Comparison of ENCODE assay signal across 8 cellular contexts in the genomic region with DNA sequence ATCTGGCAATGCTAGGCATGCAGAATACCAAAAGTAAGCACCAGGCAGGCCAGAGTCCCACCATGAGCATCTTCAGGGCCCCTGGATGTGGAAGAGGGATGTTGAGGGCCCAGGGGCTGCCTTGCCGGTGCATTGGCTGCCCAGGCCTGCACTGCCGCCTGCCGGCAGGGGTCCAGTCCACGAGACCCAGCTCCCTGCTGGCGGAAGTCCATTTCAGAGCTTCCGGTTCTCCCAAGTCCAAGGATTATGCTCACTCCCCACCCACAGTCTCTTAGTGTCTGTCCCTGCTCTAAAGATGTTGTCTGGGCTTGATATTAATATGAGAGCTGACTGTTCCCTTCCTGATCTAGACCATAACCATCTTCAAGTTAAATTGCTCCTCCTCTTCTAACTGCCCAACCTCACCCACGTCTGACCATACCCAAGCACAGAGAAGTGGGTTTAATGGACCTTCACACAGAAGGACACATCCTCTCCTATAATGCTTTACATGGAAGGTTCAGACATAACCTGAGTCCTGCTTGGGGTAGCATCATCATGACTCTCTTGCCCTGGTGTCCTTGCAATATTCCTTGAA.
DNase-seq lines count a peak whose midpoint lies in the region; TF ChIP-seq lines count a peak whose summit lies in the region.

No MANE protein-coding gene starts in this region.

- no peaks in the 10 kb centered on the region for H3K9me3 Mint-ChIP-seq in CD4-positive, alpha-beta memory T cell

- H3K4me3 ChIP-seq in BE2C (ENCODE audit: low read depth, low read length) (no peak overlapping the region), MG63 (no peak overlapping the region)
- H3K4me3 ChIP-seq in CD4-positive, alpha-beta memory T cell (ENCODE audit: low read length in 2 of 2), result no peak overlapping the region

- H3K9me3 ChIP-seq in BE2C, result no peaks in the 10 kb centered on the region
- H3K9me3 ChIP-seq in MG63, result no peaks in the 10 kb centered on the region
- H3K9me3 ChIP-seq in CD4-positive, alpha-beta memory T cell (ENCODE audit: control insufficient read depth in 1 of 2, low read length in 2 of 2), result no peaks in the 10 kb centered on the region

- H3K36me3 ChIP-seq in BE2C (no peaks in the 10 kb centered on the region), MG63 (no peaks in the 10 kb centered on the region)
- H3K36me3 ChIP-seq in CD4-positive, alpha-beta memory T cell (ENCODE audit: insufficient read depth, low read length), result no peaks in the 10 kb centered on the region

- peak; percentile 82 for DNase-seq in BE2C
- peak; percentile 19 for DNase-seq in MG63
- DNase-seq in caudate nucleus (lab: John Stamatoyannopoulos, UW), result peak in 32 of 61 donors; percentile 1 to 63 (median 18)
- peak; percentile 39 to 41 for DNase-seq in lung microvascular endothelial cell (ENCODE audit: low read depth in 2 of 2)
- DNase-seq in CD4-positive, alpha-beta memory T cell, result no peak
- no peak for DNase-seq in OCI-M2 (lab: John Stamatoyannopoulos, UW; ENCODE audit: unreplicated experiment)
- no peak for DNase-seq in NOMO-1 (lab: John Stamatoyannopoulos, UW; ENCODE audit: unreplicated experiment in 2 of 2)
- no peak for DNase-seq in stimulated activated naive CD4-positive, alpha-beta T cell (lab: John Stamatoyannopoulos, UW)

- H3K27ac Mint-ChIP-seq in CD4-positive, alpha-beta memory T cell, result no peak overlapping the region

- peaks cover 5% of the 10 kb centered on the region; the same call in 1 of the 2 replicates for H3K4me1 ChIP-seq in BE2C
- no peaks in the 10 kb centered on the region for H3K4me1 ChIP-seq in CD4-positive, alpha-beta memory T cell (ENCODE audit: insufficient read depth, low read length)

- CTCF ChIA-PET in CD4-positive, alpha-beta memory T cell (lab: Charles Lee; ENCODE audit: partially characterized antibody), result no interaction called here

- H3K4me3 Mint-ChIP-seq in CD4-positive, alpha-beta memory T cell, result no peak overlapping the region

- intact Hi-C loops in CD4-positive, alpha-beta memory T cell (cut with micrococcal nuclease), result no loop called here

- POLR2A ChIA-PET in CD4-positive, alpha-beta memory T cell (lab: Charles Lee; ENCODE audit: partially characterized antibody), result interaction anchor here (1.5 kb wide), 1 partner anchor 11 kb away, joined by 3 read pairs; no protein-coding TSS in a partner anchor

- no peaks in the 10 kb centered on the region for H3K27me3 Mint-ChIP-seq in CD4-positive, alpha-beta memory T cell

- H3K27ac ChIP-seq in caudate nucleus (ENCODE audit: low read depth, low read length), result no peak overlapping the region
- no peak overlapping the region for H3K27ac ChIP-seq in CD4-positive, alpha-beta memory T cell (ENCODE audit: low read depth, low read length)

- no peaks in the 10 kb centered on the region for H3K36me3 Mint-ChIP-seq in CD4-positive, alpha-beta memory T cell

- TF ChIP-seq CTCF in BE2C (IDR thresholded peaks at IDR 0.05; ENCODE audit: low read depth, low read length), result peak; percentile 95

- no peaks in the 10 kb centered on the region for H3K4me1 Mint-ChIP-seq in CD4-positive, alpha-beta memory T cell

- H3K27me3 ChIP-seq in BE2C, result no peaks in the 10 kb centered on the region
- H3K27me3 ChIP-seq in MG63, result no peaks in the 10 kb centered on the region
- H3K27me3 ChIP-seq in CD4-positive, alpha-beta memory T cell (ENCODE audit: insufficient read depth, low read length), result no peaks in the 10 kb centered on the region

Comparison
In these comparisons a context has a peak if more than half of its experiments do, and no peak if none do; other contexts are left out.
1. DNase-seq: peak in BE2C (single experiment), MG63 (single experiment), caudate nucleus (32 of 61) and lung microvascular endothelial cell (2 of 2); none in CD4-positive, alpha-beta memory T cell (0 of 5), OCI-M2 (single experiment), NOMO-1 (0 of 2) and stimulated activated naive CD4-positive, alpha-beta T cell (0 of 6).